24 cellular contexts compared by ENCODE assay signal in the genomic region with DNA sequence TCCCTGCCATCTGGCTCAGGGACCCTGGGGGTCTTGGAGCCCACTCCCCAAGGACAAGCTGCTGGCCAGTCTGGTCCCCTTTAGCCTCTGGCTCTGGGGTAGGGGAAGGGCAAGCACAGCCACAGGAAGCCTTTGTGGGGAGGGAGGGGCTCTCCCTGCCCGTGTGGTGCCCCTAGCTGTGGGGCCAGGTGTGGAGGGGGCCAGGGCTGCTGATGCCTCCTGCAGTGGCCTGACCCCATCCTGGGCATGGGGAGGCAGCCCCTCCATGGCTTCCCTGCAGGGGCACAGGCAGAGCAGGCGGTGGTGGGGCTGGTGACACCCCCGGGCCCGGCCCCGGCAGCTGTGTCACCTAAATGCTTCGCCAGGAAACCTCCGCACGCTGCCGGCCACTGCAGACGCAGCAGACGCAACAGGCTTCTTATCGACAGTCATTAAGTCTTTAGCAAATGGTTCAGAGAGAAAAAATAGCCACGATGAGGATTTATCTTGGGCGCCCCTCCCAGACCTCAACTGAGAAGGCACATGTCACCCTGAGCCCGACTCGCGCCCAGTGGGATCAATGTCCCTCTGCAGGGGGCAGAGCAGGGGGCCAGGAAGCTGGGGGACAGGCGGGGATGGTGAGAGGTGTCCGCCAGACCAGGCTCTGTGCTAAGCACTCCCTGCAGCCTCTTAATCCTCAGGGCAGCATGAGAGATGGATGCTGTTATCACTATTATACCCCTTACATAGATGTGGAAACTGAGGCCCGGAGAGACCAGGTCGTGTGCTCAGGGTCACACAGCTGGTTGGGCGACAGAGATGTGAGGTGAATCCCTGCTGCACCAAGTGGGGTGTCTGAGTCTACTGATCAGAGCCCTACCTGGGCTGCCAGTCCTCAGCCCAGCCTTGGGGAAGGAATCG. TPM values are rescaled to one million over a fixed set of nuclear protein-coding genes. Genes with fewer than 3 reads are reported as not detected.
"Had no signal": no experiment of that assay in that cellular context is flagged by ENCODE, and none has a peak within 500 bp of the region (broad histone marks: within the 10 kb centered on the region; RNA-seq: fewer than 3 reads in every experiment).

No MANE protein-coding gene starts in this region.

- H3K27ac ChIP-seq: foreskin keratinocyte, left lung, neutrophil, pancreas, psoas muscle, thoracic aorta, vagina had no signal

- H3K27ac Mint-ChIP-seq: activated T-cell treated with anti-CD3 and anti-CD28 coated beads, Interleukin-2, amount 50 U/mL, for 24 hours; activated T-helper 17 cell treated with anti-CD3 and anti-CD28 coated beads, Interleukin-2, amount 50 U/mL, for 72 hours; naive thymus-derived CD4-positive, alpha-beta T cell; T-cell; T-helper 2 cell treated with Interferon-gamma antibody and Interleukin-4, amounts not matched to agents 5 μg/mL and 100 μg/mL, for 36 hours; WTC11 had no signal

- FAIRE-seq: pancreas had no signal

- H3K4me3 Mint-ChIP-seq: activated T-cell treated with anti-CD3 and anti-CD28 coated beads, Interleukin-2, amount 50 U/mL, for 24 hours; activated T-helper 17 cell treated with anti-CD3 and anti-CD28 coated beads, Interleukin-2, amount 50 U/mL, for 72 hours; naive thymus-derived CD4-positive, alpha-beta T cell; T-cell; T-helper 2 cell treated with Interferon-gamma antibody and Interleukin-4, amounts not matched to agents 5 μg/mL and 100 μg/mL, for 36 hours; type B pancreatic cell; WTC11 had no signal

- H3K36me3 Mint-ChIP-seq: naive thymus-derived CD4-positive, alpha-beta T cell; T-cell; type B pancreatic cell; WTC11 had no signal

- ATAC-seq: activated T-helper 17 cell treated with anti-CD3 and anti-CD28 coated beads, Interleukin-2, amount 50 U/mL, for 72 hours; foreskin keratinocyte; left lung; naive thymus-derived CD4-positive, alpha-beta T cell; pancreas; psoas muscle; right cardiac atrium; T-cell had no signal

- H3K9me3 ChIP-seq: left lung, neutrophil, pancreas, psoas muscle, thoracic aorta, vagina had no signal

- H3K27me3 ChIP-seq: left lung, pancreas, vagina had no signal

- H3K27me3 Mint-ChIP-seq: activated T-cell treated with anti-CD3 and anti-CD28 coated beads, Interleukin-2, amount 50 U/mL, for 24 hours had no signal

- H3K9me3 Mint-ChIP-seq: activated T-cell treated with anti-CD3 and anti-CD28 coated beads, Interleukin-2, amount 50 U/mL, for 24 hours; activated T-helper 17 cell treated with anti-CD3 and anti-CD28 coated beads, Interleukin-2, amount 50 U/mL, for 72 hours; T-cell; T-helper 2 cell treated with Interferon-gamma antibody and Interleukin-4, amounts not matched to agents 5 μg/mL and 100 μg/mL, for 36 hours; type B pancreatic cell; WTC11 had no signal

- DNase-seq: activated naive CD4-positive, alpha-beta T cell; activated T-cell treated with anti-CD3 and anti-CD28 coated beads, Interleukin-2, amount 50 U/mL, for 24 hours; amygdala; dermis blood vessel endothelial cell; effector CD8-positive, alpha-beta T cell; foreskin keratinocyte; left lung; naive thymus-derived CD4-positive, alpha-beta T cell; pancreas; psoas muscle; right cardiac atrium; stimulated activated CD4-positive, alpha-beta T cell treated with anti-CD3 and anti-CD28 coated beads, Interleukin-12 subunit alpha, Interleukin-12 subunit beta, amount 100 ng/mL, for 4 hours; stimulated activated CD4-positive, alpha-beta T cell treated with anti-CD3 and anti-CD28 coated beads, Interleukin-4, amount 100 ng/mL, for 4 hours; T-cell had no signal

- H3K36me3 ChIP-seq: left lung, neutrophil, pancreas, thoracic aorta, vagina had no signal

- H3K4me1 ChIP-seq: foreskin keratinocyte, pancreas, vagina had no signal

- H3K4me3 ChIP-seq: left lung, lung, pancreas, psoas muscle, thoracic aorta, vagina had no signal

RNA-seq across cellular contexts. Expression of gene FLRT1, which starts 33.9 kb away (rescaled TPM):
- total RNA-seq: activated T-helper 17 cell treated with anti-CD3 and anti-CD28 coated beads, Interleukin-2, amount 50 U/mL, for 72 hours; dermis blood vessel endothelial cell; foreskin keratinocyte; glomerular endothelial cell; mesenteric fat pad; naive thymus-derived CD4-positive, alpha-beta T cell; T-cell had no signal
- polyA plus RNA-seq: foreskin keratinocyte had no signal
